Comparison of ENCODE assay signal across 8 cellular contexts in genomic region chr14:22885975-22886374, GRCh38. TPM values are rescaled to one million over a fixed set of nuclear protein-coding genes. Genes with fewer than 3 reads are reported as not detected.
DNase-seq lines count a peak whose midpoint lies in the region; ATAC-seq and TF ChIP-seq lines count a peak whose summit lies in the region.

No MANE protein-coding gene starts in this region.

- H3K27me3 Mint-ChIP-seq in Caco-2 (ENCODE audit: insufficient read depth, unreplicated experiment) (no peaks in the 10 kb centered on the region), endodermal cell (ENCODE audit: insufficient read depth) (peaks cover 26% of the 10 kb centered on the region), osteocyte (ENCODE audit: unreplicated experiment) (no peaks in the 10 kb centered on the region)

- H3K36me3 ChIP-seq in Caco-2 (ENCODE audit: control insufficient read depth, insufficient read depth, low read length) (no peaks in the 10 kb centered on the region), NT2/D1 (ENCODE audit: insufficient read depth, insufficient read length, low read length) (no peaks in the 10 kb centered on the region), endodermal cell (ENCODE audit: control insufficient read depth, insufficient read depth, low read length) (no peaks in the 10 kb centered on the region)

- no peaks in the 10 kb centered on the region for H3K9me3 ChIP-seq in Caco-2
- no peaks in the 10 kb centered on the region for H3K9me3 ChIP-seq in NT2/D1 (ENCODE audit: insufficient read depth, low read length)
- no peaks in the 10 kb centered on the region for H3K9me3 ChIP-seq in endodermal cell (ENCODE audit: control insufficient read depth, low read length)

- no peaks in the 10 kb centered on the region for H3K9me3 Mint-ChIP-seq in Caco-2 (ENCODE audit: unreplicated experiment)
- peaks cover 2% of the 10 kb centered on the region for H3K9me3 Mint-ChIP-seq in endodermal cell
- H3K9me3 Mint-ChIP-seq in osteocyte (ENCODE audit: unreplicated experiment), result no peaks in the 10 kb centered on the region

- peak overlapping the region; percentile 52 for H3K4me3 ChIP-seq in Caco-2 (ENCODE audit: low read depth, low read length)
- peak overlapping the region; percentile 62 for H3K4me3 ChIP-seq in NT2/D1 (ENCODE audit: insufficient read length, low read depth)
- H3K4me3 ChIP-seq in endodermal cell (ENCODE audit: low read length), result peak overlapping the region; percentile 93

- no TSS peak for BruUV-seq in Caco-2 (replicated peaks; lab: Mats Ljungman, UMichigan)

- CTCF ChIA-PET in Caco-2 (lab: Charles Lee), result interaction anchor here (1.0 to 2.0 kb wide), 6 partner anchors 14 to 120 kb away, joined by 3 to 8 read pairs (median 4); partner anchors contain the start of genes LRP10 and OXA1L

- H3K4me3 Mint-ChIP-seq in Caco-2 (ENCODE audit: unreplicated experiment) (peak overlapping the region; percentile 91), endodermal cell (peak overlapping the region; percentile 80), osteocyte (ENCODE audit: unreplicated experiment) (peak overlapping the region; percentile 68)

- no peak overlapping the region for H3K27ac ChIP-seq in endodermal cell (ENCODE audit: low read depth, low read length)

- TF ChIP-seq CTCF in Caco-2 (IDR thresholded peaks at IDR 0.05; ENCODE audit: insufficient read depth in 1 of 2, low read depth in 1 of 2, low read length in 1 of 2, severe bottlenecking in 1 of 2, unreplicated experiment in 1 of 2) (no peak), endodermal cell (conservative IDR thresholded peaks at IDR 0.05) (no peak), osteocyte (IDR thresholded peaks at IDR 0.05) (no peak)

- H3K36me3 Mint-ChIP-seq in Caco-2 (ENCODE audit: insufficient read depth, unreplicated experiment), result peaks cover 11% of the 10 kb centered on the region
- peaks cover 3% of the 10 kb centered on the region for H3K36me3 Mint-ChIP-seq in endodermal cell (ENCODE audit: low read depth)
- H3K36me3 Mint-ChIP-seq in osteocyte (ENCODE audit: unreplicated experiment), result no peaks in the 10 kb centered on the region

- WGBS in endodermal cell (ENCODE audit: insufficient coverage in 1 of 2, insufficient read length in 1 of 2), 2 experiments, result 91 to 95% methylated on average over 21 of the region's 21 CpGs

- DNase-seq in Caco-2 (no peak), NT2/D1 (ENCODE audit: low read depth, low spot score) (no peak), endodermal cell (no peak), osteocyte (ENCODE audit: extremely low spot score, unreplicated experiment) (no peak), LoVo (ENCODE audit: low spot score) (no peak), HCEC 1CT (no peak), cerebellar cortex (ENCODE audit: low spot score) (no peak)

- H3K27me3 ChIP-seq in Caco-2 (replicated peaks; ENCODE audit: control insufficient read depth, insufficient read depth, low read length) (no peaks in the 10 kb centered on the region), NT2/D1 (ENCODE audit: insufficient read depth, insufficient read length) (peaks cover 22% of the 10 kb centered on the region), endodermal cell (ENCODE audit: control insufficient read depth, insufficient read depth, low read length, poor library complexity, severe bottlenecking) (peaks cover 4% of the 10 kb centered on the region)

- H3K4me1 ChIP-seq in Caco-2 (peaks cover 4% of the 10 kb centered on the region), NT2/D1 (ENCODE audit: insufficient read depth, insufficient read length) (peaks cover 34% of the 10 kb centered on the region), endodermal cell (ENCODE audit: control insufficient read depth, insufficient read depth, low read length) (peaks cover 22% of the 10 kb centered on the region)

- peak overlapping the region; percentile 48 for H3K27ac Mint-ChIP-seq in Caco-2 (ENCODE audit: unreplicated experiment)
- H3K27ac Mint-ChIP-seq in endodermal cell, result peak overlapping the region; percentile 79
- no peak overlapping the region for H3K27ac Mint-ChIP-seq in osteocyte (ENCODE audit: unreplicated experiment)

- intact Hi-C loops in Caco-2 (cut with micrococcal nuclease; ENCODE audit: unreplicated experiment), result no loop called here

- peak overlapping the region; percentile 76 for H3K9ac ChIP-seq in NT2/D1 (ENCODE audit: insufficient read length, low read depth)
- H3K9ac ChIP-seq in endodermal cell (ENCODE audit: extremely low read depth, low read length, poor library complexity, severe bottlenecking), result no peak overlapping the region

- H3K4me1 Mint-ChIP-seq in Caco-2 (ENCODE audit: low read depth, unreplicated experiment) (peaks cover 8% of the 10 kb centered on the region), endodermal cell (peaks cover 30% of the 10 kb centered on the region), osteocyte (ENCODE audit: unreplicated experiment) (peaks cover 18% of the 10 kb centered on the region)

- POLR2A ChIA-PET in Caco-2 (lab: Charles Lee), result interaction anchor here (1.0 kb wide), 1 partner anchor 209 kb away, joined by 3 read pairs; the partner anchor contains the start of genes ACIN1 and C14orf119

- ATAC-seq in HG03571 (IDR thresholded peaks at IDR 0.05; ENCODE audit: unreplicated experiment), result no peak

RNA-seq across cellular contexts. Expression of gene REM2, which starts 3.0 kb away (rescaled TPM):
- total RNA-seq in Caco-2 (2022), result 0.41 and 0.44 TPM in 2 replicates
- 1 to 10 TPM in 1 of 2 donors, under 1 TPM in 1; 0.77 to 1.2 TPM for total RNA-seq in endodermal cell
- polyA plus RNA-seq in endodermal cell (2013, experiment 1 of 2), result 5.9 TPM
- 5.5 TPM for polyA plus RNA-seq in endodermal cell (2013, experiment 2 of 2)
- 0.18 and 0.35 TPM in 2 replicates for total RNA-seq in osteocyte

RNA-seq across cellular contexts. Expression of gene LRP10, which starts 14.4 kb away (rescaled TPM):
- total RNA-seq in Caco-2 (2022), result 29.6 and 34.0 TPM in 2 replicates
- total RNA-seq in endodermal cell, result 10 to 100 TPM; 28.9 to 41.5 TPM
- 21.8 TPM for polyA plus RNA-seq in endodermal cell (2013, experiment 1 of 2)
- polyA plus RNA-seq in endodermal cell (2013, experiment 2 of 2), result 22.8 TPM
- 171 and 182 TPM in 2 replicates for total RNA-seq in osteocyte

RNA-seq across cellular contexts. Expression of gene RBM23, which starts 33.0 kb away (rescaled TPM):
- total RNA-seq in Caco-2 (2022) (67.0 and 70.0 TPM in 2 replicates), endodermal cell (10 to 100 TPM; 52.0 to 68.6 TPM), osteocyte (89.4 and 93.3 TPM in 2 replicates)
- 57.2 TPM for polyA plus RNA-seq in endodermal cell (2013, experiment 1 of 2)
- 52.1 TPM for polyA plus RNA-seq in endodermal cell (2013, experiment 2 of 2)

RNA-seq across cellular contexts. Expression of gene PRMT5, which starts 43.2 kb away (rescaled TPM):
- 107 and 111 TPM in 2 replicates for total RNA-seq in Caco-2 (2022)
- 100 to 1,000 TPM; 111 to 112 TPM for total RNA-seq in endodermal cell
- polyA plus RNA-seq in endodermal cell (2013, experiment 1 of 2), result 114 TPM
- 97.8 TPM for polyA plus RNA-seq in endodermal cell (2013, experiment 2 of 2)
- 58.4 and 68.4 TPM in 2 replicates for total RNA-seq in osteocyte

RNA-seq across cellular contexts. Expression of gene MMP14, which starts 49.6 kb away (rescaled TPM):
- total RNA-seq in Caco-2 (2022), result 57.2 and 62.9 TPM in 2 replicates
- total RNA-seq in endodermal cell, result 100 to 1,000 TPM; 181 to 220 TPM
- polyA plus RNA-seq in endodermal cell (2013, experiment 1 of 2), result 75.6 TPM
- polyA plus RNA-seq in endodermal cell (2013, experiment 2 of 2), result 86.6 TPM
- total RNA-seq in osteocyte, result 490 and 518 TPM in 2 replicates
